ENCODE assay signal across 9 cellular contexts in genomic region chr2:239157766-239158165, GRCh38.
A peak's percentile ranks its signal among the peaks of the same experiment; 100 is the strongest.
DNase-seq lines count a peak whose midpoint lies in the region; ATAC-seq, FAIRE-seq and TF ChIP-seq lines count a peak whose summit lies in the region.
"Had no signal": no experiment of that assay in that cellular context is flagged by ENCODE, and none has a peak within 500 bp of the region (broad histone marks: within the 10 kb centered on the region; RNA-seq: fewer than 3 reads in every experiment).

No MANE protein-coding gene starts in this region.

- no peak for ATAC-seq in activated T-cell treated with anti-CD3 and anti-CD28 coated beads, Interleukin-2, amount 50 U/mL, for 4 hours
- ATAC-seq in upper lobe of left lung (ENCODE audit: low FRiP score in 2 of 2) (peak in 1 of 2 donors; percentile 39), HG03571 (IDR thresholded peaks at IDR 0.05; ENCODE audit: unreplicated experiment) (no peak)
- ATAC-seq: naive thymus-derived CD4-positive, alpha-beta T cell had no signal

- no peaks in the 10 kb centered on the region for H3K9me3 ChIP-seq in adrenal gland (replicated peaks in 1 of 3)
- H3K9me3 ChIP-seq in upper lobe of left lung: no peaks in the 10 kb centered on the region

- no peaks in the 10 kb centered on the region for H3K4me1 ChIP-seq in adrenal gland (replicated peaks in 1 of 2)
- H3K4me1 ChIP-seq in upper lobe of left lung: peaks cover 0 to 10% (median 5%) of the 10 kb centered on the region in 4 donors

- H3K36me3 Mint-ChIP-seq in activated T-cell treated with anti-CD3 and anti-CD28 coated beads, Interleukin-2, amount 50 U/mL, for 24 hours (ENCODE audit: low read depth): peaks cover 81% of the 10 kb centered on the region
- H3K36me3 Mint-ChIP-seq in activated T-cell treated with anti-CD3 and anti-CD28 coated beads, Interleukin-2, amount 50 U/mL, for 4 hours (ENCODE audit: insufficient read depth): peaks cover 47% of the 10 kb centered on the region

- no peaks in the 10 kb centered on the region for H3K27me3 ChIP-seq in adrenal gland
- no peaks in the 10 kb centered on the region for H3K27me3 ChIP-seq in upper lobe of left lung

- no peak for TF ChIP-seq POLR2A in adrenal gland (IDR thresholded peaks at IDR 0.05)
- TF ChIP-seq POLR2A in upper lobe of left lung (IDR thresholded peaks at IDR 0.05): no peak
- TF ChIP-seq POLR2A in GM12892 (IDR thresholded peaks at IDR 0.05; ENCODE audit: low read depth, low read length): no peak

- H3K4me3 ChIP-seq in adrenal gland (no peak overlapping the region), upper lobe of left lung (no peak overlapping the region)

- 63 to 75% (median 70%) methylated on average over 8 to 11 of the region's 11 CpGs for WGBS in adrenal gland, 4 donors
- 61 to 65% methylated on average over 11 of the region's 11 CpGs for WGBS in upper lobe of left lung, 2 donors

- intact Hi-C loops in adrenal gland (cut with DNase I): no loop called here

- no peaks in the 10 kb centered on the region for H3K27me3 Mint-ChIP-seq in activated T-cell treated with anti-CD3 and anti-CD28 coated beads, Interleukin-2, amount 50 U/mL, for 24 hours
- H3K27me3 Mint-ChIP-seq in activated T-cell treated with anti-CD3 and anti-CD28 coated beads, Interleukin-2, amount 50 U/mL, for 4 hours (ENCODE audit: low read depth): no peaks in the 10 kb centered on the region
- H3K27me3 Mint-ChIP-seq: naive thymus-derived CD4-positive, alpha-beta T cell had no signal

- TF ChIP-seq CTCF in adrenal gland (IDR thresholded peaks at IDR 0.05) (no peak), upper lobe of left lung (IDR thresholded peaks at IDR 0.05) (no peak)

- DNase-seq in activated T-cell treated with anti-CD3 and anti-CD28 coated beads, Interleukin-2, amount 50 U/mL, for 24 hours: peak; percentile 20
- DNase-seq in activated T-cell treated with anti-CD3 and anti-CD28 coated beads, Interleukin-2, amount 50 U/mL, for 4 hours: no peak
- DNase-seq in adrenal gland: peak in 6 of 7 donors; percentile 13 to 54 (median 24)
- peak; percentile 46 for DNase-seq in iris pigment epithelial cell (ENCODE audit: low read depth)
- peak; percentile 57 to 86 for DNase-seq in upper lobe of left lung
- DNase-seq in GM12892 (ENCODE audit: insufficient read length): no peak
- DNase-seq in GM19238 (ENCODE audit: insufficient read length, low spot score): no peak
- DNase-seq: naive thymus-derived CD4-positive, alpha-beta T cell had no signal

- FAIRE-seq in GM12892 (lab: Jason Lieb, UNC): no peak

- no peak overlapping the region for H3K27ac ChIP-seq in adrenal gland
- H3K27ac ChIP-seq in upper lobe of left lung: peak overlapping the region in 1 of 4 donors; percentile 17

- H3K4me1 Mint-ChIP-seq in activated T-cell treated with anti-CD3 and anti-CD28 coated beads, Interleukin-2, amount 50 U/mL, for 24 hours (ENCODE audit: low read depth): no peaks in the 10 kb centered on the region
- peaks cover 2% of the 10 kb centered on the region for H3K4me1 Mint-ChIP-seq in activated T-cell treated with anti-CD3 and anti-CD28 coated beads, Interleukin-2, amount 50 U/mL, for 4 hours (ENCODE audit: low read depth)

- H3K9me3 Mint-ChIP-seq in activated T-cell treated with anti-CD3 and anti-CD28 coated beads, Interleukin-2, amount 50 U/mL, for 24 hours: no peaks in the 10 kb centered on the region
- H3K9me3 Mint-ChIP-seq in activated T-cell treated with anti-CD3 and anti-CD28 coated beads, Interleukin-2, amount 50 U/mL, for 4 hours: no peaks in the 10 kb centered on the region

- H3K36me3 ChIP-seq in adrenal gland (replicated peaks in 1 of 2): peaks cover 0 to 27% of the 10 kb centered on the region in 2 donors
- peaks cover 6 to 67% (median 39%) of the 10 kb centered on the region in 4 donors for H3K36me3 ChIP-seq in upper lobe of left lung

- H3K27ac Mint-ChIP-seq in activated T-cell treated with anti-CD3 and anti-CD28 coated beads, Interleukin-2, amount 50 U/mL, for 24 hours: no peak overlapping the region

- TF ChIP-seq EP300 in upper lobe of left lung (IDR thresholded peaks at IDR 0.05): no peak

- no peak overlapping the region for H3K4me3 Mint-ChIP-seq in activated T-cell treated with anti-CD3 and anti-CD28 coated beads, Interleukin-2, amount 50 U/mL, for 24 hours
- H3K4me3 Mint-ChIP-seq in activated T-cell treated with anti-CD3 and anti-CD28 coated beads, Interleukin-2, amount 50 U/mL, for 4 hours: no peak overlapping the region
- H3K4me3 Mint-ChIP-seq: naive thymus-derived CD4-positive, alpha-beta T cell had no signal

Comparison
In these comparisons a context has a peak if more than half of its experiments do, and no peak if none do; other contexts are left out.
1. DNase-seq: peak in activated T-cell treated with anti-CD3 and anti-CD28 coated beads, Interleukin-2, amount 50 U/mL, for 24 hours (single experiment), adrenal gland (6 of 7), iris pigment epithelial cell (single experiment) and upper lobe of left lung (2 of 2); none in activated T-cell treated with anti-CD3 and anti-CD28 coated beads, Interleukin-2, amount 50 U/mL, for 4 hours (single experiment), GM12892 (single experiment) and GM19238 (single experiment).